ENCODE assay signal across 33 cellular contexts in the genomic region with DNA sequence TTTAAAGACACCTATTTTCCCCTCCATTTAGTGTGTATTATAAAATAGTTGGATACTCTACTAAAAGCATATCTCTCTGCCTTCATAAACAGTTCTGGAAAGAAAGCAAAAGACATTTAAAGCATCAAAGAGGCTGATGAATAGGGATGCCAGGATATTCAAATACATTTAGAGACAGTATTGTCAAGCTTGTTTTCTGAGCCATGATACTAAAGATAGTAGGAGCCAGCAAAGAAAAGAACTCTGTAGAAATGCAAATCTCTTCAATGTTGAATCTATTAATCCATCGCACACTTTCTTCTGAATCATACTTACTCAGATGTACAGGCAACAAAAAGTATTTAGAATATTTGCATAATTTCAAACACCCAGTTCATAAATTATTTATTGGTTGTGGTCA.
"Had no signal": no experiment of that assay in that cellular context is flagged by ENCODE, and none has a peak within 500 bp of the region (broad histone marks: within the 10 kb centered on the region; RNA-seq: fewer than 3 reads in every experiment).

No MANE protein-coding gene starts in this region.

- H3K9me3 ChIP-seq: adrenal gland, body of pancreas, breast epithelium, colonic mucosa, esophagus squamous epithelium had no signal

- H3K4me1 Mint-ChIP-seq: activated naive CD8-positive, alpha-beta T cell treated with anti-CD3 and anti-CD28 coated beads, Interleukin-2, amount 50 U/mL, for 24 hours; T-helper 17 cell had no signal

- H3K27ac Mint-ChIP-seq: activated B cell treated with CpG ODN at 0.5 μM for 24 hours; activated CD8-positive, alpha-beta T cell treated with anti-CD3 and anti-CD28 coated beads for 36 hours; activated naive CD8-positive, alpha-beta T cell; activated naive CD8-positive, alpha-beta T cell treated with anti-CD3 and anti-CD28 coated beads, Interleukin-2, amount 50 U/mL, for 24 hours; activated T-helper 1 cell treated with anti-CD3 and anti-CD28 coated beads, Interleukin-12 subunit alpha, Interleukin-12 subunit beta, Interleukin-2, Interleukin-4 antibody, amounts not matched to agents 30 ng/mL and 10 ng/mL and 1 ng/mL, durations not matched to agents 14 hours and 24 hours and 36 hours; T-helper 17 cell; T-helper 2 cell treated with Interferon-gamma antibody and Interleukin-4, amounts not matched to agents 5 μg/mL and 100 μg/mL, for 36 hours had no signal

- H3K9me3 Mint-ChIP-seq: activated CD8-positive, alpha-beta T cell treated with anti-CD3 and anti-CD28 coated beads for 36 hours; activated T-cell treated with anti-CD3 and anti-CD28 coated beads, Interleukin-2, amount 50 U/mL, for 4 hours; activated T-helper 1 cell treated with anti-CD3 and anti-CD28 coated beads, Interleukin-12 subunit alpha, Interleukin-12 subunit beta, Interleukin-2, Interleukin-4 antibody, amounts not matched to agents 30 ng/mL and 10 ng/mL and 1 ng/mL, durations not matched to agents 14 hours and 24 hours and 36 hours; T-helper 2 cell treated with Interferon-gamma antibody and Interleukin-4, amounts not matched to agents 5 μg/mL and 100 μg/mL, for 36 hours had no signal

- H3K4me3 ChIP-seq: adrenal gland, body of pancreas, breast epithelium, cardiac muscle cell, colonic mucosa, esophagus squamous epithelium had no signal

- H3K4me1 ChIP-seq: adrenal gland, body of pancreas, breast epithelium, colonic mucosa, esophagus squamous epithelium had no signal

- DNase-seq: activated B cell treated with CpG ODN at 0.5 μM for 24 hours; activated CD4-positive, alpha-beta T cell treated with anti-CD3 and anti-CD28 coated beads for 48 hours; activated CD4-positive, alpha-beta T cell treated with anti-CD3 and anti-CD28 coated beads, Interleukin-2, amount 50 U/mL, for 1 hour; activated CD4-positive, alpha-beta T cell treated with anti-CD3 and anti-CD28 coated beads, Interleukin-2, amount 50 U/mL, for 48 hours; activated CD8-positive, alpha-beta memory T cell treated with anti-CD3 and anti-CD28 coated beads for 24 hours; activated CD8-positive, alpha-beta T cell treated with anti-CD3 and anti-CD28 coated beads for 36 hours; activated gamma-delta T cell; activated naive CD4-positive, alpha-beta T cell; activated naive CD4-positive, alpha-beta T cell treated with anti-CD3 and anti-CD28 coated beads, Interleukin-2, amount 50 U/mL, for 16 hours; activated naive CD8-positive, alpha-beta T cell treated with anti-CD3 and anti-CD28 coated beads, Interleukin-2, amount 50 U/mL, for 24 hours; activated T-cell treated with anti-CD3 and anti-CD28 coated beads, Interleukin-2, amount 50 U/mL, for 4 hours; adrenal gland; amygdala; aorta; body of pancreas; central memory CD4-positive, alpha-beta T cell; cerebellar nuclear complex; colonic mucosa; effector CD8-positive, alpha-beta T cell; esophagus squamous epithelium; foreskin fibroblast; head of caudate nucleus; T-helper 1 cell; T-helper 17 cell; T1000; WERI-Rb-1 had no signal

- H3K27me3 Mint-ChIP-seq: activated B cell treated with CpG ODN at 0.5 μM for 24 hours; activated CD8-positive, alpha-beta T cell treated with anti-CD3 and anti-CD28 coated beads for 36 hours; activated naive CD8-positive, alpha-beta T cell treated with anti-CD3 and anti-CD28 coated beads, Interleukin-2, amount 50 U/mL, for 24 hours; T-helper 17 cell had no signal

- H3K36me3 ChIP-seq: adrenal gland, breast epithelium, cardiac muscle cell, colonic mucosa, esophagus squamous epithelium, WERI-Rb-1 had no signal

- H3K27ac ChIP-seq: adrenal gland, body of pancreas, breast epithelium, cardiac muscle cell, colonic mucosa, epithelial cell of prostate, esophagus squamous epithelium, WERI-Rb-1 had no signal

- H3K27me3 ChIP-seq: adrenal gland, body of pancreas, breast epithelium, cardiac muscle cell, colonic mucosa, esophagus squamous epithelium had no signal

- H3K4me3 Mint-ChIP-seq: activated B cell treated with CpG ODN at 0.5 μM for 24 hours; activated CD8-positive, alpha-beta T cell treated with anti-CD3 and anti-CD28 coated beads for 36 hours; activated naive CD8-positive, alpha-beta T cell; activated naive CD8-positive, alpha-beta T cell treated with anti-CD3 and anti-CD28 coated beads, Interleukin-2, amount 50 U/mL, for 24 hours; activated T-cell treated with anti-CD3 and anti-CD28 coated beads, Interleukin-2, amount 50 U/mL, for 4 hours; activated T-helper 1 cell treated with anti-CD3 and anti-CD28 coated beads, Interleukin-12 subunit alpha, Interleukin-12 subunit beta, Interleukin-2, Interleukin-4 antibody, amounts not matched to agents 30 ng/mL and 10 ng/mL and 1 ng/mL, durations not matched to agents 14 hours and 24 hours and 36 hours; T-helper 17 cell; T-helper 2 cell treated with Interferon-gamma antibody and Interleukin-4, amounts not matched to agents 5 μg/mL and 100 μg/mL, for 36 hours had no signal

- H3K36me3 Mint-ChIP-seq: activated naive CD8-positive, alpha-beta T cell had no signal

- ATAC-seq: activated CD4-positive, CD25-positive, alpha-beta regulatory T cell treated with anti-CD3 and anti-CD28 coated beads, Interleukin-2, amount 50 U/mL, for 24 hours; activated CD8-positive, alpha-beta T cell treated with anti-CD3 and anti-CD28 coated beads for 36 hours; activated naive CD8-positive, alpha-beta T cell treated with anti-CD3 and anti-CD28 coated beads, Interleukin-2, amount 50 U/mL, for 24 hours; activated T-cell treated with anti-CD3 and anti-CD28 coated beads, Interleukin-2, amount 50 U/mL, for 4 hours; body of pancreas; T-helper 17 cell had no signal
